Comparison of ENCODE assay signal across 1 cellular context in the genomic region with DNA sequence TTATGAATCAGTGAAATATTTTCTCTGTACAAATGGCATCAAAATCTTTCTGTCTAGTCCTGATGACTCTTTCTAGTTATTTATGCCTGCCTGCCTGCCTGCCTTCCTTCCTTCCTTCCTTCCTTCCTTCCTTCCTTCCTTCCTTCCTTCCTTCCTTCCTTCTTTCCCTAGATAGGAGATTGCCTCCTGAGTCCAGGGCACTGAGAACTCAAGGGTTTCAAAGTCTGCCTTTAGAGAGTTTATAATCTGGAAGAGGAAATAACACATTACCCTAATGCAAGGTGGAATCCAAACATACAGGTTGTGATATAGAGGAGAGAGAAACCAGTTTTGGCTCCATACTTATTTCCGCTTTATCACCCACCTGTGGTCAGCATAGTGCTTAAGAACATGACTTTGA.
TF ChIP-seq lines count a peak whose summit lies in the region.

No MANE protein-coding gene starts in this region.

TF ChIP-seq in IMR-90, 13 proteins besides CTCF, POLR2A, EP300 and RAD21 (continued from another document):
- TF ChIP-seq USF2 (IDR thresholded peaks at IDR 0.05; ENCODE audit: low read depth, low read length) = no peak
- TF ChIP-seq BHLHE40 (IDR thresholded peaks at IDR 0.05; ENCODE audit: low read depth, low read length) = no peak
- TF ChIP-seq RCOR1 (IDR thresholded peaks at IDR 0.05; ENCODE audit: insufficient replicate concordance, low read length) = no peak
- TF ChIP-seq FOS (IDR thresholded peaks at IDR 0.05; ENCODE audit: low read depth, low read length) = no peak
- no peak for TF ChIP-seq CEBPB (IDR thresholded peaks at IDR 0.05; ENCODE audit: low read depth, low read length)
